In genomic region chr11:64870176-64870892, GRCh38 we compare ENCODE assay signal across 1 cellular context.
A peak's percentile ranks its signal among the peaks of the same experiment; 100 is the strongest.
TF ChIP-seq lines count a peak whose summit lies in the region.

No MANE protein-coding gene starts in this region.

TF ChIP-seq in K562, 482 proteins besides CTCF, POLR2A, EP300 and RAD21 (continued from another document and continues in another):
- no peak for TF ChIP-seq YY1 (IDR thresholded peaks at IDR 0.05; ENCODE audit: borderline replicate concordance in 1 of 3, control insufficient read depth in 1 of 3, extremely low read depth in 1 of 3, insufficient read depth in 3 of 3, insufficient read length in 1 of 3, insufficient replicate concordance in 2 of 3, low read depth in 1 of 3, low read length in 2 of 3)
- no peak for TF ChIP-seq E2F4 (CRISPR knock-in tag; IDR thresholded peaks at IDR 0.05; ENCODE audit: low read depth)
- TF ChIP-seq, protein P1, sequence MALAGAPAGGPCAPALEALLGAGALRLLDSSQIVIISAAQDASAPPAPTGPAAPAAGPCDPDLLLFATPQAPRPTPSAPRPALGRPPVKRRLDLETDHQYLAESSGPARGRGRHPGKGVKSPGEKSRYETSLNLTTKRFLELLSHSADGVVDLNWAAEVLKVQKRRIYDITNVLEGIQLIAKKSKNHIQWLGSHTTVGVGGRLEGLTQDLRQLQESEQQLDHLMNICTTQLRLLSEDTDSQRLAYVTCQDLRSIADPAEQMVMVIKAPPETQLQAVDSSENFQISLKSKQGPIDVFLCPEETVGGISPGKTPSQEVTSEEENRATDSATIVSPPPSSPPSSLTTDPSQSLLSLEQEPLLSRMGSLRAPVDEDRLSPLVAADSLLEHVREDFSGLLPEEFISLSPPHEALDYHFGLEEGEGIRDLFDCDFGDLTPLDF (CRISPR knock-in tag; IDR thresholded peaks at IDR 0.05): no peak
- TF ChIP-seq, protein P2, sequence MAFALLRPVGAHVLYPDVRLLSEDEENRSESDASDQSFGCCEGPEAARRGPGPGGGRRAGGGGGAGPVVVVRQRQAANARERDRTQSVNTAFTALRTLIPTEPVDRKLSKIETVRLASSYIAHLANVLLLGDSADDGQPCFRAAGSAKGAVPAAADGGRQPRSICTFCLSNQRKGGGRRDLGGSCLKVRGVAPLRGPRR (CRISPR knock-in tag; IDR thresholded peaks at IDR 0.05): no peak
- no peak for TF ChIP-seq ZNF780A (CRISPR knock-in tag; IDR thresholded peaks at IDR 0.05)
- TF ChIP-seq BDP1 (IDR thresholded peaks at IDR 0.05; ENCODE audit: insufficient read depth, insufficient read length): no peak
- no peak; the same call in 1 of the 2 replicates for TF ChIP-seq ZNF263 (CRISPR knock-in tag; IDR thresholded peaks at IDR 0.05; ENCODE audit: borderline replicate concordance)
- TF ChIP-seq RBFOX2 (IDR thresholded peaks at IDR 0.05; ENCODE audit: low read depth, low read length): no peak; the same call in 1 of the 2 replicates
- TF ChIP-seq MBD1 (CRISPR knock-in tag; IDR thresholded peaks at IDR 0.05): no peak
- TF ChIP-seq CBFA2T2 (conservative IDR thresholded peaks at IDR 0.05): peak; percentile 72
- TF ChIP-seq ZNF311 (CRISPR knock-in tag; IDR thresholded peaks at IDR 0.05): no peak
- TF ChIP-seq BRD9 (IDR thresholded peaks at IDR 0.05; ENCODE audit: low read depth, partially characterized antibody): no peak
- TF ChIP-seq, protein P3, sequence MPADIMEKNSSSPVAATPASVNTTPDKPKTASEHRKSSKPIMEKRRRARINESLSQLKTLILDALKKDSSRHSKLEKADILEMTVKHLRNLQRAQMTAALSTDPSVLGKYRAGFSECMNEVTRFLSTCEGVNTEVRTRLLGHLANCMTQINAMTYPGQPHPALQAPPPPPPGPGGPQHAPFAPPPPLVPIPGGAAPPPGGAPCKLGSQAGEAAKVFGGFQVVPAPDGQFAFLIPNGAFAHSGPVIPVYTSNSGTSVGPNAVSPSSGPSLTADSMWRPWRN (IDR thresholded peaks at IDR 0.05; ENCODE audit: low read depth): no peak
- TF ChIP-seq ZNF79 (CRISPR knock-in tag; IDR thresholded peaks at IDR 0.05; ENCODE audit: low read depth): no peak
- TF ChIP-seq WHSC1 (IDR thresholded peaks at IDR 0.05; ENCODE audit: low read length): no peak
- peak; percentile 45 for TF ChIP-seq HMGN3 (IDR thresholded peaks at IDR 0.05; ENCODE audit: borderline replicate concordance, extremely low read depth, insufficient read length, low read depth, low read length)
- no peak for TF ChIP-seq NCOA6 (IDR thresholded peaks at IDR 0.05)
- no peak for TF ChIP-seq ZNF232 (CRISPR knock-in tag; IDR thresholded peaks at IDR 0.05)
- no peak for TF ChIP-seq PTRF (tag; IDR thresholded peaks at IDR 0.05)
- peak; percentile 83 for TF ChIP-seq CTBP1 (IDR thresholded peaks at IDR 0.05; ENCODE audit: borderline replicate concordance)
- no peak for TF ChIP-seq MTF1 (CRISPR knock-in tag; IDR thresholded peaks at IDR 0.05; ENCODE audit: borderline replicate concordance)
- TF ChIP-seq, protein P4, sequence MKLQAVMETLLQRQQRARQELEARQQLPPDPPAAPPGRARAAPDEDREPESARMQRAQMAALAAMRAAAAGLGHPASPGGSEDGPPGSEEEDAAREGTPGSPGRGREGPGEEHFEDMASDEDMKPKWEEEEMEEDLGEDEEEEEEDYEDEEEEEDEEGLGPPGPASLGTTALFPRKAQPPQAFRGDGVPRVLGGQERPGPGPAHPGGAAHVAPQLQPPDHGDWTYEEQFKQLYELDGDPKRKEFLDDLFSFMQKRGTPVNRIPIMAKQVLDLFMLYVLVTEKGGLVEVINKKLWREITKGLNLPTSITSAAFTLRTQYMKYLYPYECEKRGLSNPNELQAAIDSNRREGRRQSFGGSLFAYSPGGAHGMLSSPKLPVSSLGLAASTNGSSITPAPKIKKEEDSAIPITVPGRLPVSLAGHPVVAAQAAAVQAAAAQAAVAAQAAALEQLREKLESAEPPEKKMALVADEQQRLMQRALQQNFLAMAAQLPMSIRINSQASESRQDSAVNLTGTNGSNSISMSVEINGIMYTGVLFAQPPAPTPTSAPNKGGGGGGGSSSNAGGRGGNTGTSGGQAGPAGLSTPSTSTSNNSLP (IDR thresholded peaks at IDR 0.05; ENCODE audit: borderline replicate concordance, low read depth, low read length): no peak
- no peak for TF ChIP-seq EP400 (IDR thresholded peaks at IDR 0.05)
- TF ChIP-seq FOXJ3 (CRISPR knock-in tag; IDR thresholded peaks at IDR 0.05): no peak
- TF ChIP-seq MYNN (IDR thresholded peaks at IDR 0.05): peak; percentile 78; the same call in 1 of the 2 replicates
- TF ChIP-seq MYNN (CRISPR knock-in tag; IDR thresholded peaks at IDR 0.05): no peak
- no peak for TF ChIP-seq ADNP (tag; IDR thresholded peaks at IDR 0.05)
- TF ChIP-seq XRCC3 (IDR thresholded peaks at IDR 0.05): no peak
- TF ChIP-seq CLOCK (CRISPR knock-in tag; IDR thresholded peaks at IDR 0.05; ENCODE audit: borderline replicate concordance): no peak
- no peak for TF ChIP-seq NR2C2 (CRISPR knock-in tag; IDR thresholded peaks at IDR 0.05)
- no peak; the same call in 1 of the 2 replicates for TF ChIP-seq NR2C2 (tag; IDR thresholded peaks at IDR 0.05)
- TF ChIP-seq, protein P5, sequence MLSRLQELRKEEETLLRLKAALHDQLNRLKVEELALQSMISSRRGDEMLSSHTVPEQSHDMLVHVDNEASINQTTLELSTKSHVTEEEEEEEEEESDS (CRISPR knock-in tag; IDR thresholded peaks at IDR 0.05): no peak
- peak; percentile 69; the same call in 1 of the 2 replicates for TF ChIP-seq NCOR1 (IDR thresholded peaks at IDR 0.05)
- no peak for TF ChIP-seq ZNF384 (IDR thresholded peaks at IDR 0.05; ENCODE audit: low read depth, low read length)
- TF ChIP-seq GABPA (tag; conservative IDR thresholded peaks at IDR 0.05; ENCODE audit: low read depth): 0 out of 2 replicates have a peak, but pooled peaks have one; percentile 39
- no peak for TF ChIP-seq NCOA2 (IDR thresholded peaks at IDR 0.05; ENCODE audit: partially characterized antibody in 2 of 2)
- TF ChIP-seq NFE2 (IDR thresholded peaks at IDR 0.05; ENCODE audit: low read depth): peak; percentile 81
- TF ChIP-seq HSF4 (CRISPR knock-in tag; IDR thresholded peaks at IDR 0.05; ENCODE audit: borderline replicate concordance): no peak
- TF ChIP-seq ZNF239 (CRISPR knock-in tag; IDR thresholded peaks at IDR 0.05): no peak; the same call in 1 of the 2 replicates
- TF ChIP-seq ZNF282 (CRISPR knock-in tag; IDR thresholded peaks at IDR 0.05): no peak
- TF ChIP-seq CSDE1 (IDR thresholded peaks at IDR 0.05): no peak
- TF ChIP-seq ZNF140 (CRISPR knock-in tag; IDR thresholded peaks at IDR 0.05): no peak
- TF ChIP-seq, protein P6, sequence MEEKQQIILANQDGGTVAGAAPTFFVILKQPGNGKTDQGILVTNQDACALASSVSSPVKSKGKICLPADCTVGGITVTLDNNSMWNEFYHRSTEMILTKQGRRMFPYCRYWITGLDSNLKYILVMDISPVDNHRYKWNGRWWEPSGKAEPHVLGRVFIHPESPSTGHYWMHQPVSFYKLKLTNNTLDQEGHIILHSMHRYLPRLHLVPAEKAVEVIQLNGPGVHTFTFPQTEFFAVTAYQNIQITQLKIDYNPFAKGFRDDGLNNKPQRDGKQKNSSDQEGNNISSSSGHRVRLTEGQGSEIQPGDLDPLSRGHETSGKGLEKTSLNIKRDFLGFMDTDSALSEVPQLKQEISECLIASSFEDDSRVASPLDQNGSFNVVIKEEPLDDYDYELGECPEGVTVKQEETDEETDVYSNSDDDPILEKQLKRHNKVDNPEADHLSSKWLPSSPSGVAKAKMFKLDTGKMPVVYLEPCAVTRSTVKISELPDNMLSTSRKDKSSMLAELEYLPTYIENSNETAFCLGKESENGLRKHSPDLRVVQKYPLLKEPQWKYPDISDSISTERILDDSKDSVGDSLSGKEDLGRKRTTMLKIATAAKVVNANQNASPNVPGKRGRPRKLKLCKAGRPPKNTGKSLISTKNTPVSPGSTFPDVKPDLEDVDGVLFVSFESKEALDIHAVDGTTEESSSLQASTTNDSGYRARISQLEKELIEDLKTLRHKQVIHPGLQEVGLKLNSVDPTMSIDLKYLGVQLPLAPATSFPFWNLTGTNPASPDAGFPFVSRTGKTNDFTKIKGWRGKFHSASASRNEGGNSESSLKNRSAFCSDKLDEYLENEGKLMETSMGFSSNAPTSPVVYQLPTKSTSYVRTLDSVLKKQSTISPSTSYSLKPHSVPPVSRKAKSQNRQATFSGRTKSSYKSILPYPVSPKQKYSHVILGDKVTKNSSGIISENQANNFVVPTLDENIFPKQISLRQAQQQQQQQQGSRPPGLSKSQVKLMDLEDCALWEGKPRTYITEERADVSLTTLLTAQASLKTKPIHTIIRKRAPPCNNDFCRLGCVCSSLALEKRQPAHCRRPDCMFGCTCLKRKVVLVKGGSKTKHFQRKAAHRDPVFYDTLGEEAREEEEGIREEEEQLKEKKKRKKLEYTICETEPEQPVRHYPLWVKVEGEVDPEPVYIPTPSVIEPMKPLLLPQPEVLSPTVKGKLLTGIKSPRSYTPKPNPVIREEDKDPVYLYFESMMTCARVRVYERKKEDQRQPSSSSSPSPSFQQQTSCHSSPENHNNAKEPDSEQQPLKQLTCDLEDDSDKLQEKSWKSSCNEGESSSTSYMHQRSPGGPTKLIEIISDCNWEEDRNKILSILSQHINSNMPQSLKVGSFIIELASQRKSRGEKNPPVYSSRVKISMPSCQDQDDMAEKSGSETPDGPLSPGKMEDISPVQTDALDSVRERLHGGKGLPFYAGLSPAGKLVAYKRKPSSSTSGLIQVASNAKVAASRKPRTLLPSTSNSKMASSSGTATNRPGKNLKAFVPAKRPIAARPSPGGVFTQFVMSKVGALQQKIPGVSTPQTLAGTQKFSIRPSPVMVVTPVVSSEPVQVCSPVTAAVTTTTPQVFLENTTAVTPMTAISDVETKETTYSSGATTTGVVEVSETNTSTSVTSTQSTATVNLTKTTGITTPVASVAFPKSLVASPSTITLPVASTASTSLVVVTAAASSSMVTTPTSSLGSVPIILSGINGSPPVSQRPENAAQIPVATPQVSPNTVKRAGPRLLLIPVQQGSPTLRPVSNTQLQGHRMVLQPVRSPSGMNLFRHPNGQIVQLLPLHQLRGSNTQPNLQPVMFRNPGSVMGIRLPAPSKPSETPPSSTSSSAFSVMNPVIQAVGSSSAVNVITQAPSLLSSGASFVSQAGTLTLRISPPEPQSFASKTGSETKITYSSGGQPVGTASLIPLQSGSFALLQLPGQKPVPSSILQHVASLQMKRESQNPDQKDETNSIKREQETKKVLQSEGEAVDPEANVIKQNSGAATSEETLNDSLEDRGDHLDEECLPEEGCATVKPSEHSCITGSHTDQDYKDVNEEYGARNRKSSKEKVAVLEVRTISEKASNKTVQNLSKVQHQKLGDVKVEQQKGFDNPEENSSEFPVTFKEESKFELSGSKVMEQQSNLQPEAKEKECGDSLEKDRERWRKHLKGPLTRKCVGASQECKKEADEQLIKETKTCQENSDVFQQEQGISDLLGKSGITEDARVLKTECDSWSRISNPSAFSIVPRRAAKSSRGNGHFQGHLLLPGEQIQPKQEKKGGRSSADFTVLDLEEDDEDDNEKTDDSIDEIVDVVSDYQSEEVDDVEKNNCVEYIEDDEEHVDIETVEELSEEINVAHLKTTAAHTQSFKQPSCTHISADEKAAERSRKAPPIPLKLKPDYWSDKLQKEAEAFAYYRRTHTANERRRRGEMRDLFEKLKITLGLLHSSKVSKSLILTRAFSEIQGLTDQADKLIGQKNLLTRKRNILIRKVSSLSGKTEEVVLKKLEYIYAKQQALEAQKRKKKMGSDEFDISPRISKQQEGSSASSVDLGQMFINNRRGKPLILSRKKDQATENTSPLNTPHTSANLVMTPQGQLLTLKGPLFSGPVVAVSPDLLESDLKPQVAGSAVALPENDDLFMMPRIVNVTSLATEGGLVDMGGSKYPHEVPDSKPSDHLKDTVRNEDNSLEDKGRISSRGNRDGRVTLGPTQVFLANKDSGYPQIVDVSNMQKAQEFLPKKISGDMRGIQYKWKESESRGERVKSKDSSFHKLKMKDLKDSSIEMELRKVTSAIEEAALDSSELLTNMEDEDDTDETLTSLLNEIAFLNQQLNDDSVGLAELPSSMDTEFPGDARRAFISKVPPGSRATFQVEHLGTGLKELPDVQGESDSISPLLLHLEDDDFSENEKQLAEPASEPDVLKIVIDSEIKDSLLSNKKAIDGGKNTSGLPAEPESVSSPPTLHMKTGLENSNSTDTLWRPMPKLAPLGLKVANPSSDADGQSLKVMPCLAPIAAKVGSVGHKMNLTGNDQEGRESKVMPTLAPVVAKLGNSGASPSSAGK (IDR thresholded peaks at IDR 0.05): no peak
- peak; percentile 62; the same call in 1 of the 2 replicates for TF ChIP-seq SMARCA4 (IDR thresholded peaks at IDR 0.05)
- TF ChIP-seq RAD51 (IDR thresholded peaks at IDR 0.05; ENCODE audit: borderline replicate concordance, low read depth): no peak
- no peak for TF ChIP-seq SIX5 (IDR thresholded peaks at IDR 0.05; ENCODE audit: borderline replicate concordance in 1 of 2, insufficient read depth in 1 of 2, low read depth in 1 of 2, low read length in 2 of 2)
